8 cellular contexts compared by ENCODE assay signal in the genomic region with DNA sequence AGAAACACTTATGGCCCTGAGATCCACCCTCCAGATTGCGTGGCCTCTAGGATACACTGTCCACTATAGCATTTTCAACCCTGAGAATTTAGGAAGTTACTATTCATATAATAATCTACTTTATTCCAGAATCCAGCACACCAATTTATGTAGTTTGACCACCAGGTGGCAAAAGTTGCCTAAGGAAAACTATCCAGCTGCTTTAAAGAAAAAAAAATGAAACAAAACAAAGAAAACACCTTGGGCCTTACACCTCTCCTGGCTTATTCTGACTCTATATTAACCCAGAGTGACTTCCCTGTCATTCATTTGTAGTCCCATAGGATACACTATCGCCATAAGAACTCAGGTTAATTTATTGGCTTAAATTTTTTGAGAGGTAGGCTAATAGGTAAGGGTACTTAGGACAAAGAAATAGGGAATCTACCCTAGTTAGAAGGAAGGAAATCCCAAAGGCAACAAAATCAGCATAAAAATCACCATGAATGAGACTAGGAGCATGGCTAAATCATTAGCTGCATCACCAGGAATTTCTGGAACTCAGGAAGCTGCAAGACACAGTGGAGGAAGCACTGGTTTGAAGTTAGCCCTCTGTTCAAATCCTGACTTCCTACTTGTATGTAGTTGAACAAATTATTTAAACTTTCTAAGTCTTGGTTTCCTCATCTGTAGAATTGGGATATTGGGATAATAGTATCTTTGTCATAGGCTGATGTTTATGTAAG.
DNase-seq lines count a peak whose midpoint lies in the region; ATAC-seq, FAIRE-seq and TF ChIP-seq lines count a peak whose summit lies in the region.

No MANE protein-coding gene starts in this region.

- DNase-seq in left ventricle myocardium inferior (no peak), left ventricle myocardium superior (no peak), Peyer's patch (no peak), foreskin melanocyte (peak; percentile 19), urothelium cell line (ENCODE audit: low spot score) (peak; percentile 46)
- no peak for DNase-seq in activated naive CD8-positive, alpha-beta T cell treated with anti-CD3 and anti-CD28 coated beads, Interleukin-2, amount 50 U/mL, for 24 hours

- H3K4me1 ChIP-seq in left ventricle myocardium inferior = no peaks in the 10 kb centered on the region
- H3K4me1 ChIP-seq in Peyer's patch = no peaks in the 10 kb centered on the region

- peaks cover 15% of the 10 kb centered on the region for H3K9me3 ChIP-seq in left ventricle myocardium inferior (replicated peaks)
- no peaks in the 10 kb centered on the region for H3K9me3 ChIP-seq in Peyer's patch

- H3K27me3 Mint-ChIP-seq in activated naive CD8-positive, alpha-beta T cell treated with anti-CD3 and anti-CD28 coated beads, Interleukin-2, amount 50 U/mL, for 24 hours = peaks cover 1% of the 10 kb centered on the region

- intact Hi-C loops in left ventricle myocardium inferior (cut with micrococcal nuclease) (no loop called here), left ventricle myocardium superior (cut with micrococcal nuclease) (no loop called here)

- no peak for TF ChIP-seq POLR2A in Peyer's patch (IDR thresholded peaks at IDR 0.05)

- FAIRE-seq in urothelium cell line (lab: Jason Lieb, UNC) = no peak

- H3K4me1 Mint-ChIP-seq in activated naive CD8-positive, alpha-beta T cell treated with anti-CD3 and anti-CD28 coated beads, Interleukin-2, amount 50 U/mL, for 24 hours = peaks cover 2% of the 10 kb centered on the region

- H3K4me3 Mint-ChIP-seq in activated naive CD8-positive, alpha-beta T cell treated with anti-CD3 and anti-CD28 coated beads, Interleukin-2, amount 50 U/mL, for 24 hours = no peak overlapping the region

- H3K27me3 ChIP-seq in left ventricle myocardium inferior (ENCODE audit: low read depth) (peaks cover 7% of the 10 kb centered on the region), Peyer's patch (no peaks in the 10 kb centered on the region)

- TF ChIP-seq CTCF in left ventricle myocardium inferior (IDR thresholded peaks at IDR 0.05; ENCODE audit: borderline replicate concordance) = peak; percentile 41
- TF ChIP-seq CTCF in Peyer's patch (IDR thresholded peaks at IDR 0.05) = peak in 4 of 6 experiments; percentile 20 to 48 (median 34)

- H3K36me3 Mint-ChIP-seq in activated naive CD8-positive, alpha-beta T cell treated with anti-CD3 and anti-CD28 coated beads, Interleukin-2, amount 50 U/mL, for 24 hours (ENCODE audit: low read depth) = no peaks in the 10 kb centered on the region

- H3K4me3 ChIP-seq in left ventricle myocardium inferior (no peak overlapping the region), Peyer's patch (no peak overlapping the region)

- H3K27ac ChIP-seq in left ventricle myocardium inferior (replicated peaks) (no peak overlapping the region), Peyer's patch (no peak overlapping the region)

- H3K27ac Mint-ChIP-seq in activated naive CD8-positive, alpha-beta T cell treated with anti-CD3 and anti-CD28 coated beads, Interleukin-2, amount 50 U/mL, for 24 hours = no peak overlapping the region

- ATAC-seq in left ventricle myocardium superior = no peak
- no peak for ATAC-seq in activated naive CD8-positive, alpha-beta T cell treated with anti-CD3 and anti-CD28 coated beads, Interleukin-2, amount 50 U/mL, for 24 hours
- no peak for ATAC-seq in HG02642 (IDR thresholded peaks at IDR 0.05; ENCODE audit: poor library complexity, unreplicated experiment)
- ATAC-seq in HG03342 (IDR thresholded peaks at IDR 0.05; ENCODE audit: unreplicated experiment) = no peak

- H3K9me3 Mint-ChIP-seq in activated naive CD8-positive, alpha-beta T cell treated with anti-CD3 and anti-CD28 coated beads, Interleukin-2, amount 50 U/mL, for 24 hours = no peaks in the 10 kb centered on the region

- H3K36me3 ChIP-seq in left ventricle myocardium inferior = no peaks in the 10 kb centered on the region
- H3K36me3 ChIP-seq in Peyer's patch = no peaks in the 10 kb centered on the region

Comparison
In these comparisons a context has a peak if more than half of its experiments do, and no peak if none do; other contexts are left out.
1. DNase-seq: peak in foreskin melanocyte (single experiment) and urothelium cell line (single experiment); none in left ventricle myocardium inferior (single experiment), left ventricle myocardium superior (single experiment), Peyer's patch (0 of 3) and activated naive CD8-positive, alpha-beta T cell treated with anti-CD3 and anti-CD28 coated beads, Interleukin-2, amount 50 U/mL, for 24 hours (single experiment).